Comparison of ENCODE assay signal across 8 cellular contexts in genomic region chr16:88558457-88559442, GRCh38. TPM values are rescaled to one million over a fixed set of nuclear protein-coding genes. Genes with fewer than 3 reads are reported as not detected.
DNase-seq lines count a peak whose midpoint lies in the region; ATAC-seq and TF ChIP-seq lines count a peak whose summit lies in the region.

No MANE protein-coding gene starts in this region.

- BruUV-seq in Panc1 (replicated peaks; lab: Mats Ljungman, UMichigan) = no TSS peak

- intact Hi-C loops in Panc1 (cut with micrococcal nuclease; ENCODE audit: unreplicated experiment) = no loop called here

- no peak overlapping the region for H3K27ac ChIP-seq in Panc1 (ENCODE audit: low read length)

- peak overlapping the region in 1 of 2 experiments; percentile 24; a peak in 1 of 4 replicates for H3K4me3 ChIP-seq in Panc1 (ENCODE audit: low read depth in 2 of 2, low read length in 2 of 2)

- in situ Hi-C loops in Panc1 (cut with HindIII; ENCODE audit: low pct_unique_long_range_greater_than_20kb, low sequenced_read_pairs) = no loop called here

- CTCF ChIA-PET in Panc1 (lab: Charles Lee) = interaction anchor here (0.7 to 0.8 kb wide), 4 partner anchors 9 to 176 kb away, joined by 3 to 11 read pairs (median 5); no protein-coding TSS in a partner anchor

- H3K4me1 ChIP-seq in Panc1 (ENCODE audit: control insufficient read depth, insufficient read depth, low read length) = no peaks in the 10 kb centered on the region

- H3K36me3 ChIP-seq in Panc1 (ENCODE audit: control insufficient read depth, insufficient read depth, low read length) = no peaks in the 10 kb centered on the region

- peak; percentile 45 for TF ChIP-seq CTCF in Panc1 (IDR thresholded peaks at IDR 0.05)

- no peaks in the 10 kb centered on the region for H3K9me3 ChIP-seq in Panc1 (ENCODE audit: control insufficient read depth, insufficient read depth, low read depth, low read length)

- POLR2A ChIA-PET in Panc1 (lab: Charles Lee) = no interaction called here

- peak; percentile 88 for DNase-seq in COLO668 (lab: John Stamatoyannopoulos, UW; ENCODE audit: unreplicated experiment)
- peak; percentile 33 for DNase-seq in HT1080 (ENCODE audit: low read depth)
- no peak for DNase-seq in Panc1 (ENCODE audit: low read depth, low spot score)
- DNase-seq in epidermal melanocyte (ENCODE audit: insufficient read length, low spot score) = peak; percentile 65
- DNase-seq in myocyte (ENCODE audit: low read depth) = peak; percentile 90
- no peak for DNase-seq in stimulated activated CD4-positive, alpha-beta T cell treated with anti-CD3 and anti-CD28 coated beads, Interleukin-4, amount 100 ng/mL, for 4 hours
- DNase-seq in activated CD4-positive, alpha-beta T cell treated with anti-CD3 and anti-CD28 coated beads, Interleukin-2, amount 50 U/mL, for 1 hour = no peak

- ATAC-seq in Panc1 = peak; percentile 81
- no peak for ATAC-seq in HG02759 (IDR thresholded peaks at IDR 0.05; ENCODE audit: unreplicated experiment)

- no peaks in the 10 kb centered on the region for H3K27me3 ChIP-seq in Panc1 (ENCODE audit: control insufficient read depth, insufficient read depth, low read length)

RNA-seq across cellular contexts. Expression of gene ZC3H18, which starts 11.5 kb away (rescaled TPM):
- 18.7 and 21.7 TPM in 2 replicates for total RNA-seq in HT1080 (2014; rRNA removed; shearing (Covaris generic))
- 23.4 and 26.5 TPM in 2 replicates for polyA plus RNA-seq in HT1080 (2015; cell fraction: cytosol; rRNA removed)
- polyA plus RNA-seq in HT1080 (2015; cell fraction: nucleus; rRNA removed) = 49.1 and 54.3 TPM in 2 replicates
- total RNA-seq in Panc1 (2021; ENCODE audit: unreplicated experiment) (45.9 TPM), myocyte (10.4 and 13.4 TPM in 2 replicates)
- polyA plus RNA-seq in Panc1 (2012; ENCODE audit: insufficient read length) = 41.2 TPM
- polyA plus RNA-seq in myocyte (2012) = 20.7 TPM

Comparison
In these comparisons a context has a peak if more than half of its experiments do, and no peak if none do; other contexts are left out.
1. DNase-seq: peak in COLO668 (single experiment), HT1080 (single experiment), epidermal melanocyte (single experiment) and myocyte (single experiment); none in Panc1 (single experiment), stimulated activated CD4-positive, alpha-beta T cell treated with anti-CD3 and anti-CD28 coated beads, Interleukin-4, amount 100 ng/mL, for 4 hours (0 of 2) and activated CD4-positive, alpha-beta T cell treated with anti-CD3 and anti-CD28 coated beads, Interleukin-2, amount 50 U/mL, for 1 hour (single experiment).